In the genomic region with DNA sequence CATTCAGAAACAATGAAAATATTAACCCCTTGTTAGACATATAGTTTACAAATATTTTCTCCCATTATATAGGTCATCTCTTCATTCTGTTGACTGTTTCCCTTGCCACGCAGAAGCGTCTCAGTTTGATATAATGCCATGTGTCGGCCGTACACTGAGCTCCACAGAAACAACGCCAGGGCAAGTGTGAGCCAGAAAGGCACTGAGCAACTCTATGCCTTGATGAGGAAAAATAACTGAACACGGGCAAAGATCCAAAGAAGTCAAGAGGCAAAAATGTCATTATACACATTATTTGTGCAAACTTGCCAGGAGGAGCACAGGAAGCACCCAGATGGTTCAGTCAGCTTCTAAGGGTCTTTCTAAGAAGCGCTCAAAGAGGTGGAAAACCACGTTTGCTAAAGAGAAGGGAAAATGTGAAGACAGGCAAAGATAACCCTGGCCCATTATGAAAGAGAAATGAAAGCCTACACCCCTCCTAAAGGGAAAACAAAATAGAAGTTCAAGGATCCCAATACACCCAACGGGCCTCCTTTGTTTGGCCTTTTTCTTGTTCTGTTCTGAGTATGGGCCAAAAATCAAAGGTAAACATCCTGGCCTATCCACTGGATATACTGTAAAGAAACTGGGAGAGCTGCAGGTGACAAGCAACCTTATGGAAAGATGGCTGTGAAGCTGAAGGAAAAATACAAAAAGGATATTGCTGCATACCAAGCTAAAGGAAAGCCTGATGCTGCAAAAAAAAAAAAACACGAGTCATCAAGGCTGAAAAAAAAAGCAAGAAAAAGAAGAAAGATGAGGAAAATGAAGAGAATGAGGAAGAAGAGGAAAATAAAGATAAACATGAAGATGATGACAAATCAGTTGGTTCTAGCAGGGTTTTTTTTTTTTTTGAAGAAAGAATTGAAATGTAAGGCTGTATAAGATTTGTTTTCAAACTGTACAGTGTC, we compare ENCODE assay signal across 12 cellular contexts. TPM values are rescaled to one million over a fixed set of nuclear protein-coding genes. Genes with fewer than 3 reads are reported as not detected.
DNase-seq lines count a peak whose midpoint lies in the region; ATAC-seq and TF ChIP-seq lines count a peak whose summit lies in the region.
"Had no signal": no experiment of that assay in that cellular context is flagged by ENCODE, and none has a peak within 500 bp of the region (broad histone marks: within the 10 kb centered on the region; RNA-seq: fewer than 3 reads in every experiment).

No MANE protein-coding gene starts in this region.

- H3K4me1 ChIP-seq in endodermal cell (ENCODE audit: control insufficient read depth, insufficient read depth, low read length): peaks cover 11% of the 10 kb centered on the region
- peaks cover 19% of the 10 kb centered on the region for H3K4me1 ChIP-seq in osteoblast (ENCODE audit: insufficient read depth, low read length)

- H3K9ac ChIP-seq in endodermal cell (ENCODE audit: extremely low read depth, low read length, poor library complexity, severe bottlenecking): no peak overlapping the region

- no peaks in the 10 kb centered on the region for H3K27me3 Mint-ChIP-seq in endodermal cell (ENCODE audit: insufficient read depth)
- H3K27me3 Mint-ChIP-seq in T-helper 2 cell treated with Interferon-gamma antibody and Interleukin-4, amounts not matched to agents 5 μg/mL and 100 μg/mL, for 36 hours (ENCODE audit: low read depth): no peaks in the 10 kb centered on the region
- H3K27me3 Mint-ChIP-seq in activated CD4-positive, alpha-beta memory T cell treated with anti-CD3 and anti-CD28 coated beads, Interleukin-2, amount 10 ng/mL, durations not matched to agents 7 days and 5 days: no peaks in the 10 kb centered on the region

- peak overlapping the region; percentile 60 for H3K4me2 ChIP-seq in osteoblast (ENCODE audit: insufficient read depth, low read length)

- H3K9me3 Mint-ChIP-seq in endodermal cell: no peaks in the 10 kb centered on the region
- no peaks in the 10 kb centered on the region for H3K9me3 Mint-ChIP-seq in T-helper 2 cell treated with Interferon-gamma antibody and Interleukin-4, amounts not matched to agents 5 μg/mL and 100 μg/mL, for 36 hours
- no peaks in the 10 kb centered on the region for H3K9me3 Mint-ChIP-seq in activated CD4-positive, alpha-beta memory T cell treated with anti-CD3 and anti-CD28 coated beads, Interleukin-2, amount 10 ng/mL, durations not matched to agents 7 days and 5 days

- H3K4me3 ChIP-seq in endodermal cell (ENCODE audit: low read length) (no peak overlapping the region), osteoblast (ENCODE audit: insufficient read depth, low read length) (peak overlapping the region; percentile 4)

- H3K36me3 Mint-ChIP-seq in endodermal cell (ENCODE audit: low read depth): peaks cover 20% of the 10 kb centered on the region
- peaks cover 4% of the 10 kb centered on the region for H3K36me3 Mint-ChIP-seq in T-helper 2 cell treated with Interferon-gamma antibody and Interleukin-4, amounts not matched to agents 5 μg/mL and 100 μg/mL, for 36 hours (ENCODE audit: low read depth)
- peaks cover 11% of the 10 kb centered on the region for H3K36me3 Mint-ChIP-seq in activated CD4-positive, alpha-beta memory T cell treated with anti-CD3 and anti-CD28 coated beads, Interleukin-2, amount 10 ng/mL, durations not matched to agents 7 days and 5 days (ENCODE audit: low read depth)

- H3K27ac Mint-ChIP-seq in endodermal cell: peak overlapping the region; percentile 8
- H3K27ac Mint-ChIP-seq in T-helper 2 cell treated with Interferon-gamma antibody and Interleukin-4, amounts not matched to agents 5 μg/mL and 100 μg/mL, for 36 hours: no peak overlapping the region
- H3K27ac Mint-ChIP-seq in activated CD4-positive, alpha-beta memory T cell treated with anti-CD3 and anti-CD28 coated beads, Interleukin-2, amount 10 ng/mL, durations not matched to agents 7 days and 5 days: no peak overlapping the region

- no peak overlapping the region for H3K4me3 Mint-ChIP-seq in endodermal cell
- no peak overlapping the region for H3K4me3 Mint-ChIP-seq in T-helper 2 cell treated with Interferon-gamma antibody and Interleukin-4, amounts not matched to agents 5 μg/mL and 100 μg/mL, for 36 hours
- H3K4me3 Mint-ChIP-seq in activated CD4-positive, alpha-beta memory T cell treated with anti-CD3 and anti-CD28 coated beads, Interleukin-2, amount 10 ng/mL, durations not matched to agents 7 days and 5 days: no peak overlapping the region

- H4K20me1 ChIP-seq in osteoblast (ENCODE audit: insufficient read depth, low read length): peaks cover 32% of the 10 kb centered on the region

- TF ChIP-seq CTCF in endodermal cell (conservative IDR thresholded peaks at IDR 0.05) (no peak), osteoblast (IDR thresholded peaks at IDR 0.05; ENCODE audit: extremely low read depth, low read depth, low read length) (no peak)

- peaks cover 32% of the 10 kb centered on the region for H3K4me1 Mint-ChIP-seq in endodermal cell
- H3K4me1 Mint-ChIP-seq in T-helper 2 cell treated with Interferon-gamma antibody and Interleukin-4, amounts not matched to agents 5 μg/mL and 100 μg/mL, for 36 hours (ENCODE audit: low read depth): peaks cover 4% of the 10 kb centered on the region
- H3K4me1 Mint-ChIP-seq in activated CD4-positive, alpha-beta memory T cell treated with anti-CD3 and anti-CD28 coated beads, Interleukin-2, amount 10 ng/mL, durations not matched to agents 7 days and 5 days: peaks cover 9% of the 10 kb centered on the region

- no peaks in the 10 kb centered on the region for H3K9me3 ChIP-seq in endodermal cell (ENCODE audit: control insufficient read depth, low read length)
- no peaks in the 10 kb centered on the region for H3K9me3 ChIP-seq in osteoblast (ENCODE audit: low read depth, low read length)

- H3K27me3 ChIP-seq in endodermal cell (ENCODE audit: control insufficient read depth, insufficient read depth, low read length, poor library complexity, severe bottlenecking): no peaks in the 10 kb centered on the region
- H3K27me3 ChIP-seq in osteoblast (ENCODE audit: insufficient read depth, low read length): no peaks in the 10 kb centered on the region

- POLR2A ChIA-PET in activated CD4-positive, alpha-beta memory T cell treated with anti-CD3 and anti-CD28 coated beads, Interleukin-2, amount 10 ng/mL, durations not matched to agents 7 days and 5 days (lab: Charles Lee): no interaction called here

- no peak overlapping the region for H2AFZ ChIP-seq in osteoblast (ENCODE audit: low read length)

- DNase-seq in EH (ENCODE audit: low read depth) (peak; percentile 56), NCI-H69 (lab: John Stamatoyannopoulos, UW) (peak; percentile 9), endodermal cell (no peak), osteoblast (ENCODE audit: insufficient read length, low spot score, missing footprints) (no peak)
- DNase-seq in T-helper 2 cell treated with Interferon-gamma antibody and Interleukin-4, amounts not matched to agents 5 μg/mL and 100 μg/mL, for 36 hours (ENCODE audit: low spot score): no peak
- DNase-seq in activated CD4-positive, alpha-beta memory T cell treated with anti-CD3 and anti-CD28 coated beads, Interleukin-2, amount 10 ng/mL, durations not matched to agents 7 days and 5 days: no peak
- DNase-seq: DMS79, H7, T-helper 9 cell had no signal

- H3K27ac ChIP-seq in endodermal cell (ENCODE audit: low read depth, low read length) (no peak overlapping the region), osteoblast (ENCODE audit: low read depth, low read length) (peak overlapping the region; percentile 23)

- no peak for ATAC-seq in GM18520 (IDR thresholded peaks at IDR 0.05; ENCODE audit: unreplicated experiment)
- ATAC-seq in GM19324 (IDR thresholded peaks at IDR 0.05; ENCODE audit: low FRiP score, unreplicated experiment): no peak
- ATAC-seq: left lobe of liver had no signal

- H3K36me3 ChIP-seq in endodermal cell (ENCODE audit: control insufficient read depth, insufficient read depth, low read length) (peaks cover 17% of the 10 kb centered on the region), osteoblast (ENCODE audit: insufficient read depth, low read length) (peaks cover under 1% of the 10 kb centered on the region)

- 87 to 89% methylated on average over 7 to 10 of the region's 10 CpGs for WGBS in endodermal cell (ENCODE audit: insufficient coverage in 1 of 2, insufficient read length in 1 of 2), 2 experiments

- peaks cover 95% of the 10 kb centered on the region for H3K79me2 ChIP-seq in osteoblast (ENCODE audit: insufficient read depth, low read length)

- CTCF ChIA-PET in activated CD4-positive, alpha-beta memory T cell treated with anti-CD3 and anti-CD28 coated beads, Interleukin-2, amount 10 ng/mL, durations not matched to agents 7 days and 5 days (lab: Charles Lee): interaction anchor here (0.6 kb wide), 1 partner anchor 16 kb away, joined by 3 read pairs; no protein-coding TSS in a partner anchor

RNA-seq across cellular contexts. Expression of a gene that starts 15.5 kb away (rescaled TPM):
- total RNA-seq in endodermal cell (10 to 100 TPM; 49.6 to 49.8 TPM), osteoblast (68.4 and 76.0 TPM in 2 replicates)
- 25.0 TPM for polyA plus RNA-seq in endodermal cell (2013, experiment 1 of 2)
- polyA plus RNA-seq in endodermal cell (2013, experiment 2 of 2): 26.7 TPM
- 10 to 100 TPM; 10.7 to 12.0 TPM for total RNA-seq in activated CD4-positive, alpha-beta memory T cell treated with anti-CD3 and anti-CD28 coated beads, Interleukin-2, amount 10 ng/mL, durations not matched to agents 7 days and 5 days

Comparison
In these comparisons a context has a peak if more than half of its experiments do, and no peak if none do; other contexts are left out.
1. DNase-seq: peak in EH (single experiment) and NCI-H69 (single experiment); none in endodermal cell (single experiment), osteoblast (single experiment), T-helper 2 cell treated with Interferon-gamma antibody and Interleukin-4, amounts not matched to agents 5 μg/mL and 100 μg/mL, for 36 hours (single experiment) and activated CD4-positive, alpha-beta memory T cell treated with anti-CD3 and anti-CD28 coated beads, Interleukin-2, amount 10 ng/mL, durations not matched to agents 7 days and 5 days (single experiment).